1 cellular context compared by ENCODE assay signal in the genomic region with DNA sequence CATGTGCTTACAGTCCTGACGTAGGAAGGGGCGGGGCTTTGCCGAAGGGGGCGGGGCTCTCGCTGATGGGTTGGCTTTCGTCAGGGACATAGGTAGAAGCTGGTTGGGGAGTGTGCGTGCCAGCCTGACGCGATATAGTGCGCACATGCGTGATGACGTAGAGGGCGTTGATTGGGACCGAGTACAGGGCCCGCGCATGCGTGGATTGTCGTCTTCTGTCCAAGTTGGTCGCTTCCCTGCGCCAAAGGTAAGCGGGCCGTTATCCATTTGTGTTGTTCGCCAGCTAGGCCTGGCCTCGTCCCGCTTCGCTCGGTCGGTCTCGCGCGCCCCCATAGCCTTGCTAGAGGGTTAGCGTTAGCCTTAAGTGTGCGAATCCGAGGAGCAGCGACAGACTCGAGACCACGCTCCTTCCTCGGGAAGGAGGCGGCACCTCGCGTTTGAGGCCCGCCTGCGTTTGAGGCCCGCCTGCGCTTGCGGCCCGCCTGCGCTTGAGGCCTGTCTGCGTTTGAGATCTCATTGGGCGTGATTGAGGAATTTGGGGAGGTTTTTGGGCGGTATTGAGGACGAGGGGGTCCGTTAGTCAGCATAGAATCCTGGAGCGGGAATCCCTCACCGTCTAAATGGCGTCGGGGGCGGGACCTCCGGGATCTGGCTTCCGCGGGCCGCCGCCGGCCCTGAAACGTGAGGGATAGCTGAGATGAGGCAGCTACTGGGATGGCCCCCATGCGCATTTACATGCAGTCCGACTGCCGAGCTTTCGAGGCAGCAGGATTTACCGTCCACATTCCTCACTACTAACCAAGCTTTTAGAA.
TF ChIP-seq lines count a peak whose summit lies in the region.

XRCC6 (plus strand) TSS at position 197 of the 812 bp plus-strand sequence. CDS start 710 bp downstream, outside the sequence.

TF ChIP-seq in HepG2, 621 proteins besides CTCF, POLR2A, EP300 and RAD21 (continued from another document and continues in another):
- TF ChIP-seq ZBTB44 (CRISPR knock-in tag; IDR thresholded peaks at IDR 0.05) (no peak), ZNF747 (CRISPR knock-in tag; IDR thresholded peaks at IDR 0.05; ENCODE audit: borderline replicate concordance) (peak; percentile 51; the same call in 1 of the 2 replicates), SALL1 (CRISPR knock-in tag; IDR thresholded peaks at IDR 0.05) (peak; percentile 80), ELK4 (CRISPR knock-in tag; IDR thresholded peaks at IDR 0.05; ENCODE audit: borderline replicate concordance) (no peak), ZFP41 (CRISPR knock-in tag; IDR thresholded peaks at IDR 0.05; ENCODE audit: borderline replicate concordance) (no peak), E2F5 (CRISPR knock-in tag; conservative IDR thresholded peaks at IDR 0.05) (no peak), PHF21A (CRISPR knock-in tag; IDR thresholded peaks at IDR 0.05) (no peak), ZBTB26 (CRISPR knock-in tag; IDR thresholded peaks at IDR 0.05; ENCODE audit: borderline replicate concordance) (no peak; the same call in none of the 2 replicates), GFI1 (CRISPR knock-in tag; IDR thresholded peaks at IDR 0.05; ENCODE audit: borderline replicate concordance) (peak; percentile 57; the same call in 1 of the 2 replicates), PCBP1 (IDR thresholded peaks at IDR 0.05; ENCODE audit: borderline replicate concordance, low read depth, low read length) (no peak), EHMT2 (IDR thresholded peaks at IDR 0.05; ENCODE audit: borderline replicate concordance, low read depth, low read length) (no peak), SAFB2 (CRISPR knock-in tag; IDR thresholded peaks at IDR 0.05; ENCODE audit: borderline replicate concordance, low read depth) (0 out of 2 replicates have a peak, but pooled peaks have one; percentile 42), TCF12 (IDR thresholded peaks at IDR 0.05) (no peak), TCF12 (CRISPR knock-in tag; IDR thresholded peaks at IDR 0.05) (no peak), ATF4 (CRISPR knock-in tag; IDR thresholded peaks at IDR 0.05) (no peak), ZNF577 (CRISPR knock-in tag; IDR thresholded peaks at IDR 0.05; ENCODE audit: borderline replicate concordance, low read depth) (no peak), KLF12 (CRISPR knock-in tag; IDR thresholded peaks at IDR 0.05; ENCODE audit: borderline replicate concordance) (no peak), ZNF709 (CRISPR knock-in tag; IDR thresholded peaks at IDR 0.05) (no peak), MTA3 (CRISPR knock-in tag; IDR thresholded peaks at IDR 0.05) (no peak), ZBTB21 (CRISPR knock-in tag; IDR thresholded peaks at IDR 0.05) (peak; percentile 100), ZNF558 (CRISPR knock-in tag; IDR thresholded peaks at IDR 0.05; ENCODE audit: borderline replicate concordance) (no peak; the same call in 1 of the 2 replicates), ATRX (CRISPR knock-in tag; IDR thresholded peaks at IDR 0.05; ENCODE audit: borderline replicate concordance) (0 out of 2 replicates have a peak, but pooled peaks have one; percentile 26), DPF2 (CRISPR knock-in tag; IDR thresholded peaks at IDR 0.05; ENCODE audit: borderline replicate concordance, low read depth) (no peak), LRRFIP1 (CRISPR knock-in tag; conservative IDR thresholded peaks at IDR 0.05) (no peak), ZNF138 (CRISPR knock-in tag; IDR thresholded peaks at IDR 0.05; ENCODE audit: low read depth) (no peak), GRHL1 (CRISPR knock-in tag; conservative IDR thresholded peaks at IDR 0.05) (no peak), RFXANK (CRISPR knock-in tag; IDR thresholded peaks at IDR 0.05) (peak; percentile 83; the same call in 1 of the 2 replicates), ZNF549 (CRISPR knock-in tag; IDR thresholded peaks at IDR 0.05) (no peak), ZNF501 (CRISPR knock-in tag; IDR thresholded peaks at IDR 0.05) (peak; percentile 86), ZFP36 (IDR thresholded peaks at IDR 0.05; ENCODE audit: borderline replicate concordance, low read depth, low read length, partially characterized antibody) (no peak), HDAC2 (CRISPR knock-in tag; IDR thresholded peaks at IDR 0.05) (no peak), TRIM24 (CRISPR knock-in tag; IDR thresholded peaks at IDR 0.05) (no peak), CAMTA2 (CRISPR knock-in tag; IDR thresholded peaks at IDR 0.05; ENCODE audit: borderline replicate concordance) (no peak), ATF6 (CRISPR knock-in tag; conservative IDR thresholded peaks at IDR 0.05) (no peak), ATF1 (CRISPR knock-in tag; IDR thresholded peaks at IDR 0.05) (peak; percentile 96), ZNF772 (CRISPR knock-in tag; IDR thresholded peaks at IDR 0.05) (no peak), KAT8 (CRISPR knock-in tag; IDR thresholded peaks at IDR 0.05) (peak; percentile 66)
- TF ChIP-seq, protein P1, sequence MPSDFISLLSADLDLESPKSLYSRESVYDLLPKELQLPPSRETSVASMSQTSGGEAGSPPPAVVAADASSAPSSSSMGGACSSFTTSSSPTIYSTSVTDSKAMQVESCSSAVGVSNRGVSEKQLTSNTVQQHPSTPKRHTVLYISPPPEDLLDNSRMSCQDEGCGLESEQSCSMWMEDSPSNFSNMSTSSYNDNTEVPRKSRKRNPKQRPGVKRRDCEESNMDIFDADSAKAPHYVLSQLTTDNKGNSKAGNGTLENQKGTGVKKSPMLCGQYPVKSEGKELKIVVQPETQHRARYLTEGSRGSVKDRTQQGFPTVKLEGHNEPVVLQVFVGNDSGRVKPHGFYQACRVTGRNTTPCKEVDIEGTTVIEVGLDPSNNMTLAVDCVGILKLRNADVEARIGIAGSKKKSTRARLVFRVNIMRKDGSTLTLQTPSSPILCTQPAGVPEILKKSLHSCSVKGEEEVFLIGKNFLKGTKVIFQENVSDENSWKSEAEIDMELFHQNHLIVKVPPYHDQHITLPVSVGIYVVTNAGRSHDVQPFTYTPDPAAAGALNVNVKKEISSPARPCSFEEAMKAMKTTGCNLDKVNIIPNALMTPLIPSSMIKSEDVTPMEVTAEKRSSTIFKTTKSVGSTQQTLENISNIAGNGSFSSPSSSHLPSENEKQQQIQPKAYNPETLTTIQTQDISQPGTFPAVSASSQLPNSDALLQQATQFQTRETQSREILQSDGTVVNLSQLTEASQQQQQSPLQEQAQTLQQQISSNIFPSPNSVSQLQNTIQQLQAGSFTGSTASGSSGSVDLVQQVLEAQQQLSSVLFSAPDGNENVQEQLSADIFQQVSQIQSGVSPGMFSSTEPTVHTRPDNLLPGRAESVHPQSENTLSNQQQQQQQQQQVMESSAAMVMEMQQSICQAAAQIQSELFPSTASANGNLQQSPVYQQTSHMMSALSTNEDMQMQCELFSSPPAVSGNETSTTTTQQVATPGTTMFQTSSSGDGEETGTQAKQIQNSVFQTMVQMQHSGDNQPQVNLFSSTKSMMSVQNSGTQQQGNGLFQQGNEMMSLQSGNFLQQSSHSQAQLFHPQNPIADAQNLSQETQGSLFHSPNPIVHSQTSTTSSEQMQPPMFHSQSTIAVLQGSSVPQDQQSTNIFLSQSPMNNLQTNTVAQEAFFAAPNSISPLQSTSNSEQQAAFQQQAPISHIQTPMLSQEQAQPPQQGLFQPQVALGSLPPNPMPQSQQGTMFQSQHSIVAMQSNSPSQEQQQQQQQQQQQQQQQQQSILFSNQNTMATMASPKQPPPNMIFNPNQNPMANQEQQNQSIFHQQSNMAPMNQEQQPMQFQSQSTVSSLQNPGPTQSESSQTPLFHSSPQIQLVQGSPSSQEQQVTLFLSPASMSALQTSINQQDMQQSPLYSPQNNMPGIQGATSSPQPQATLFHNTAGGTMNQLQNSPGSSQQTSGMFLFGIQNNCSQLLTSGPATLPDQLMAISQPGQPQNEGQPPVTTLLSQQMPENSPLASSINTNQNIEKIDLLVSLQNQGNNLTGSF (CRISPR knock-in tag; IDR thresholded peaks at IDR 0.05) = no peak
- TF ChIP-seq, protein P2, sequence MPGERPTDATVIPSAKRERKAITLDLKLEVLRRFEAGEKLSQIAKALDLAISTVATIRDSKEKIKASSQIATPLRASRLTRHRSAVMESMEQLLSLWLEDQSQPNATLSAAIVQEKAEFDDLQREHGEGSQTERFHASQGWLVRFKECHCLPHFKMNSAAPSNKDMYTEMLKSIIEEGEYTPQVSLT (CRISPR knock-in tag; IDR thresholded peaks at IDR 0.05; ENCODE audit: borderline replicate concordance, low read depth) = no peak
